Comparison of ENCODE assay signal across 8 cellular contexts in genomic region chr1:83487460-83487859, GRCh38.
DNase-seq lines count a peak whose midpoint lies in the region; ATAC-seq lines count a peak whose summit lies in the region.
"Not testable (repeated sequence)": the region's sequence is repeated elsewhere in the genome, so short reads cannot be mapped to it uniquely, and the experiment has no call there.

No MANE protein-coding gene starts in this region.

- H3K4me3 Mint-ChIP-seq in activated CD4-positive, alpha-beta memory T cell treated with anti-CD3 and anti-CD28 coated beads for 36 hours; memory B cell: not testable (repeated sequence)

- DNase-seq in activated CD4-positive, alpha-beta memory T cell treated with anti-CD3 and anti-CD28 coated beads for 36 hours; memory B cell (ENCODE audit: low spot score in 2 of 2): not testable (repeated sequence)

- H3K36me3 Mint-ChIP-seq in activated CD4-positive, alpha-beta memory T cell treated with anti-CD3 and anti-CD28 coated beads for 36 hours; memory B cell: not testable (repeated sequence)

- H3K9me3 Mint-ChIP-seq in activated CD4-positive, alpha-beta memory T cell treated with anti-CD3 and anti-CD28 coated beads for 36 hours; memory B cell: not testable (repeated sequence)

- CTCF ChIA-PET in activated CD4-positive, alpha-beta memory T cell treated with anti-CD3 and anti-CD28 coated beads for 36 hours (lab: Charles Lee): not testable (repeated sequence)

- POLR2A ChIA-PET in activated CD4-positive, alpha-beta memory T cell treated with anti-CD3 and anti-CD28 coated beads for 36 hours (lab: Charles Lee): not testable (repeated sequence)

- intact Hi-C loops in activated CD4-positive, alpha-beta memory T cell treated with anti-CD3 and anti-CD28 coated beads for 36 hours (cut with micrococcal nuclease): not testable (repeated sequence)

- peak overlapping the region; percentile 52 for H3K27ac Mint-ChIP-seq in activated CD4-positive, alpha-beta memory T cell treated with anti-CD3 and anti-CD28 coated beads for 36 hours
- peak overlapping the region; percentile 93 for H3K27ac Mint-ChIP-seq in memory B cell

- ATAC-seq in GM18511 (IDR thresholded peaks at IDR 0.05; ENCODE audit: unreplicated experiment) (peak; percentile 39), GM19043 (IDR thresholded peaks at IDR 0.05; ENCODE audit: low read depth, unreplicated experiment) (peak; percentile 24), GM21381 (IDR thresholded peaks at IDR 0.05; ENCODE audit: unreplicated experiment) (peak; percentile 30), HG02588 (IDR thresholded peaks at IDR 0.05; ENCODE audit: unreplicated experiment) (peak; percentile 24), HG02973 (IDR thresholded peaks at IDR 0.05; ENCODE audit: unreplicated experiment) (peak; percentile 32), HG03432 (IDR thresholded peaks at IDR 0.05; ENCODE audit: unreplicated experiment) (peak; percentile 45)
- ATAC-seq in memory B cell (ENCODE audit: low read depth): not testable (repeated sequence)

- H3K4me1 Mint-ChIP-seq in activated CD4-positive, alpha-beta memory T cell treated with anti-CD3 and anti-CD28 coated beads for 36 hours (ENCODE audit: low read depth): peaks cover 39% of the 10 kb centered on the region
- not testable (repeated sequence) for H3K4me1 Mint-ChIP-seq in memory B cell

- H3K27me3 Mint-ChIP-seq in activated CD4-positive, alpha-beta memory T cell treated with anti-CD3 and anti-CD28 coated beads for 36 hours; memory B cell: not testable (repeated sequence)
